In the genomic region with DNA sequence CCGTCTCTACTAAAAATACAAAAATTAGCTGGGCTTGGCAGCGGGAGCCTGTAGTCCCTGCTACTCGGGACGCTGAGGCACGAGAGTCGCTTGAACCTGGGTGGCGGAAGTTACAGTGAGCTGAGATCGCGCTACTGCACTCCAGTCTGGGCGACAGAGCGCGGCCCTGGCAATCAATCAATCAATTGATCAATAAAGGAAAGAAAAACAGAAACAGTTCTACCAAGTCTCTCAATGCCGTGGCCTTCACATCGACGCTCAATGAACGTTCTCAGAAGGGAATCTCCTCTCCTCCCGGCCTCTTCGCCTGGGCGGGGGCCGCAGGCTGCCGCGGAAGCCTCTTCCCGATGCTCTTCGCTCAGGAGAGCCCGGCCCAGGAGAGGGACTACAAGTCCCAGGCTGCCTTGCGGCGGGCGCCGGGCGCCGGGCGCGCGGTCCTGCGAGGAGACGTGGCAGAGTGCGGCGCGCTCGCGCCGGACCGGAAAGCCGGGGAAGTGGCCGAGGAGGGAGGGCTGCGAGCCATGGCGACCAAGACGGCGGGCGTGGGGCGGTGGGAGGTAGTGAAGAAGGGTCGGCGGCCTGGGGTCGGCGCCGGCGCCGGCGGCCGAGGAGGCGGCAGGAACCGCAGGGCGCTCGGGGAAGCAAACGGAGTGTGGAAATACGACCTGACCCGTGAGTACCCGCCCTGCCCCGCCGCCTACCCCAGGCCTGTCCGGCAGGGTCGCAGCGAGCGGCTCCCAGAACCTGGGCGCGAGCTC, we compare ENCODE assay signal across 8 cellular contexts. TPM values are rescaled to one million over a fixed set of nuclear protein-coding genes. Genes with fewer than 3 reads are reported as not detected.
DNase-seq lines count a peak whose midpoint lies in the region; TF ChIP-seq lines count a peak whose summit lies in the region.

A gene with protein sequence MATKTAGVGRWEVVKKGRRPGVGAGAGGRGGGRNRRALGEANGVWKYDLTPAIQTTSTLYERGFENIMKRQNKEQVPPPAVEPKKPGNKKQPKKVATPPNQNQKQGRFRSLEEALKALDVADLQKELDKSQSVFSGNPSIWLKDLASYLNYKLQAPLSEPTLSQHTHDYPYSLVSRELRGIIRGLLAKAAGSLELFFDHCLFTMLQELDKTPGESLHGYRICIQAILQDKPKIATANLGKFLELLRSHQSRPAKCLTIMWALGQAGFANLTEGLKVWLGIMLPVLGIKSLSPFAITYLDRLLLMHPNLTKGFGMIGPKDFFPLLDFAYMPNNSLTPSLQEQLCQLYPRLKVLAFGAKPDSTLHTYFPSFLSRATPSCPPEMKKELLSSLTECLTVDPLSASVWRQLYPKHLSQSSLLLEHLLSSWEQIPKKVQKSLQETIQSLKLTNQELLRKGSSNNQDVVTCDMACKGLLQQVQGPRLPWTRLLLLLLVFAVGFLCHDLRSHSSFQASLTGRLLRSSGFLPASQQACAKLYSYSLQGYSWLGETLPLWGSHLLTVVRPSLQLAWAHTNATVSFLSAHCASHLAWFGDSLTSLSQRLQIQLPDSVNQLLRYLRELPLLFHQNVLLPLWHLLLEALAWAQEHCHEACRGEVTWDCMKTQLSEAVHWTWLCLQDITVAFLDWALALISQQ (plus strand): TSS at position 471 of the 758 bp plus-strand sequence. CDS start 51 bp downstream, at position 522.

- no peaks in the 10 kb centered on the region for H3K27me3 ChIP-seq in neuronal stem cell (ENCODE audit: control insufficient read depth in 3 of 3, insufficient read depth in 3 of 3, low read depth in 1 of 3, low read length in 3 of 3)

- H4K91ac ChIP-seq in neuronal stem cell (ENCODE audit: low read depth, low read length, poor library complexity): no peak within 1 kb of the TSS

- H2BK15ac ChIP-seq in neuronal stem cell (ENCODE audit: low read length): no peak within 1 kb of the TSS

- H3K23ac ChIP-seq in neuronal stem cell (ENCODE audit: low read depth, low read length, poor library complexity): peak within 1 kb of the TSS; percentile 60

- H3K4me1 ChIP-seq in ES-I3 (ENCODE audit: insufficient read depth, low read length) (no peaks in the 10 kb centered on the region), neuronal stem cell (ENCODE audit: control insufficient read depth in 2 of 2, insufficient read depth in 1 of 2, low read depth in 1 of 2, low read length in 2 of 2) (peaks cover 4 to 5% of the 10 kb centered on the region in 2 donors)

- TF ChIP-seq CTCF in subcutaneous adipose tissue (IDR thresholded peaks at IDR 0.05; ENCODE audit: low read depth): no peak

- H2BK12ac ChIP-seq in neuronal stem cell (ENCODE audit: low read length): peak within 1 kb of the TSS; percentile 26

- no peaks in the 10 kb centered on the region for H3K79me1 ChIP-seq in neuronal stem cell (ENCODE audit: low read depth, low read length)

- peak within 1 kb of the TSS; percentile 43 for H4K8ac ChIP-seq in neuronal stem cell (ENCODE audit: low read depth, low read length)

- peak within 1 kb of the TSS; percentile 53 for H2BK120ac ChIP-seq in neuronal stem cell (ENCODE audit: low read depth, low read length)

- peak within 1 kb of the TSS; percentile 83 for H3K18ac ChIP-seq in neuronal stem cell (ENCODE audit: low read length)

- peak within 1 kb of the TSS; percentile 85 for H3K4me2 ChIP-seq in neuronal stem cell (ENCODE audit: insufficient read depth, low read length, poor library complexity, severe bottlenecking)

- H3K36me3 ChIP-seq in ES-I3 (ENCODE audit: insufficient read depth, low read length) (peaks cover 16% of the 10 kb centered on the region), neuronal stem cell (replicated peaks in 1 of 2; ENCODE audit: control insufficient read depth in 2 of 2, insufficient read depth in 2 of 2, low read length in 2 of 2) (peaks cover 27 to 61% of the 10 kb centered on the region in 2 donors)

- peak within 1 kb of the TSS; percentile 95 for H2AFZ ChIP-seq in neuronal stem cell (ENCODE audit: low read length)

- WGBS in neuronal stem cell (ENCODE audit: extremely low coverage in 2 of 2, insufficient read length in 2 of 2, insufficient replicate concordance in 1 of 2), 2 donors: no CpG with 5 or more reads among the region's 76 CpGs

- no peak within 1 kb of the TSS for H3K14ac ChIP-seq in neuronal stem cell (ENCODE audit: low read length)

- no peaks in the 10 kb centered on the region for H3K9me3 ChIP-seq in ES-I3 (ENCODE audit: control insufficient read depth, insufficient read depth, low read length)
- H3K9me3 ChIP-seq in neuronal stem cell (replicated peaks in 1 of 2; ENCODE audit: control insufficient read depth in 2 of 2, insufficient read depth in 1 of 2, low read depth in 1 of 2, low read length in 2 of 2): no peaks in the 10 kb centered on the region

- H3K9ac ChIP-seq in ES-I3 (ENCODE audit: low read depth, low read length): peak within 1 kb of the TSS; percentile 100
- H3K9ac ChIP-seq in neuronal stem cell (ENCODE audit: low read depth, low read length, poor library complexity): peak within 1 kb of the TSS; percentile 93

- H3K27ac ChIP-seq in neuronal stem cell (replicated peaks; ENCODE audit: low read length): no peak within 1 kb of the TSS

- peak within 1 kb of the TSS; percentile 27 for H2BK5ac ChIP-seq in neuronal stem cell (ENCODE audit: low read length)

- no peak within 1 kb of the TSS for H3K4ac ChIP-seq in neuronal stem cell (ENCODE audit: low read length)

- peak within 1 kb of the TSS; percentile 64 for H2AK5ac ChIP-seq in neuronal stem cell (ENCODE audit: low read depth, low read length)

- DNase-seq in H4 (ENCODE audit: low spot score) (peak; percentile 66), LoVo (ENCODE audit: low spot score) (peak; percentile 88), SHP77 treated with DMSO at 0.1 percent for 48 hours (lab: John Stamatoyannopoulos, UW) (peak; percentile 65), activated gamma-delta T cell treated with Interleukin-2 at 50 U/mL for 16 hours (peak; percentile 70), foreskin melanocyte (peak; percentile 83), neuronal stem cell (ENCODE audit: low spot score) (peak; percentile 74)

- H3K4me3 ChIP-seq in neuronal stem cell (ENCODE audit: low read length in 2 of 2): peak within 1 kb of the TSS; percentile 87 to 94

RNA-seq across cellular contexts. Expression of the gene that starts here (rescaled TPM):
- 34.6 and 37.8 TPM in 2 replicates for total RNA-seq in H4 (2014; rRNA removed; shearing (Covaris generic))
- 21.6 TPM for polyA plus RNA-seq in neuronal stem cell (2013, experiment 1 of 2)
- polyA plus RNA-seq in neuronal stem cell (2013, experiment 2 of 2): 22.1 TPM
- 10 to 100 TPM; 35.5 to 95.4 (median 49.0) TPM for total RNA-seq in subcutaneous adipose tissue
